ENCODE assay signal across 19 cellular contexts in the genomic region with DNA sequence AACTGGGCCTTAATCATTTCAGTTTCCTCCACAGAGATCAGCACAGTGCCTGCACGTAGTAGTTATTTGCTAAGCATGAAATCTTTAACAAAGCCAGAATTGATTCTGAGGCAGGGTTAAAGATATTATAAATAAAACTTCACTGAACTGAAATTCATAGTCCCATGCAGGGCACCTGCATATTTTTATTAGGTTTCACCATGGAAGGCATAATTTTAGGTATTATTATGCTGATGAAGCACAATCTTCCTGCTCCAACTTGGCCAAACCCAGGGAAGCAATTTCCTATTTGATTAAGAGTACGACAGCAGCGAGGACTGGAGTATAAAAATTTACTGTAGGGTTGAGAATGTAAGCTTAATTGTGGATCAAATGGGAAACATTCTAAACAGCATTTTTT.
A peak's percentile ranks its signal among the peaks of the same experiment; 100 is the strongest.
DNase-seq lines count a peak whose midpoint lies in the region; ATAC-seq, FAIRE-seq and TF ChIP-seq lines count a peak whose summit lies in the region.
"Had no signal": no experiment of that assay in that cellular context is flagged by ENCODE, and none has a peak within 500 bp of the region (broad histone marks: within the 10 kb centered on the region; RNA-seq: fewer than 3 reads in every experiment).

No MANE protein-coding gene starts in this region.

- peaks cover 9% of the 10 kb centered on the region for H3K4me1 Mint-ChIP-seq in GM23338
- H3K4me1 Mint-ChIP-seq: CD4-positive, alpha-beta memory T cell had no signal

- H3K23ac ChIP-seq in H1 (ENCODE audit: insufficient read length), result no peak overlapping the region

- no peaks in the 10 kb centered on the region for H3K23me2 ChIP-seq in H1 (ENCODE audit: low read depth, low read length)

- H3K27me3 ChIP-seq in GM23338 (ENCODE audit: insufficient read depth), result no peaks in the 10 kb centered on the region
- H3K27me3 ChIP-seq in H1 (replicated peaks in 1 of 4; ENCODE audit: control insufficient read depth in 3 of 4, extremely low read depth in 1 of 4, insufficient read depth in 3 of 4, low read length in 3 of 4), result no peaks in the 10 kb centered on the region
- H3K27me3 ChIP-seq in parathyroid adenoma (ENCODE audit: control insufficient read depth, insufficient read depth, low read length), result no peaks in the 10 kb centered on the region

- no peak for DNase-seq in A549 (ENCODE audit: low read depth in 1 of 2, low spot score in 1 of 2)
- DNase-seq in GM23338 (ENCODE audit: low spot score), result no peak
- DNase-seq in H1 (ENCODE audit: low read depth in 1 of 2, low spot score in 2 of 2), result no peak
- DNase-seq in GM10266 (ENCODE audit: extremely low spot score), result no peak
- no peak for DNase-seq in RWPE1 (ENCODE audit: low spot score)
- DNase-seq in NCI-H1436 treated with DMSO at 0.1 percent for 48 hours (lab: John Stamatoyannopoulos, UW), result no peak
- DNase-seq: 8988T; C1 segment of cervical spinal cord; Calu3; CD4-positive, alpha-beta memory T cell; COR-L47; DMS53; DMS79 treated with DMSO at 0.1 percent for 48 hours; GOT3; H7; HCEC 1CT had no signal

- FAIRE-seq in A549 (lab: Jason Lieb, UNC), result no peak
- FAIRE-seq in H1 (lab: Jason Lieb, UNC), result no peak
- FAIRE-seq: G401.6, GM12878 had no signal

- H2AFZ ChIP-seq in GM23338 (no peak overlapping the region), H1 (ENCODE audit: low read length) (no peak overlapping the region), parathyroid adenoma (peak overlapping the region; percentile 1)

- no peak for TF ChIP-seq POLR2A in A549 (IDR thresholded peaks at IDR 0.05; ENCODE audit: low read length)
- no peak for TF ChIP-seq POLR2A in H1 (IDR thresholded peaks at IDR 0.05; ENCODE audit: control extremely low read depth in 1 of 2, low read depth in 2 of 2, low read length in 2 of 2)

- no peak overlapping the region for H4K5ac ChIP-seq in H1 (ENCODE audit: insufficient read length, low read depth, low read length)

- H2BK12ac ChIP-seq in H1 (ENCODE audit: low read depth, low read length), result no peak overlapping the region

- H3K36me3 Mint-ChIP-seq in GM23338 (ENCODE audit: low read depth), result no peaks in the 10 kb centered on the region
- H3K36me3 Mint-ChIP-seq: CD4-positive, alpha-beta memory T cell had no signal

- no peak for TF ChIP-seq CTCF in A549 (IDR thresholded peaks at IDR 0.05)
- TF ChIP-seq CTCF in GM23338 (conservative IDR thresholded peaks at IDR 0.05; ENCODE audit: low read depth in 2 of 2), result no peak
- TF ChIP-seq CTCF in H1 (IDR thresholded peaks at IDR 0.05; ENCODE audit: control extremely low read depth in 1 of 3, insufficient read depth in 1 of 3, low read depth in 1 of 3, low read length in 3 of 3), result no peak
- no peak for TF ChIP-seq CTCF in parathyroid adenoma (IDR thresholded peaks at IDR 0.05)
- TF ChIP-seq CTCF in GM10266 (IDR thresholded peaks at IDR 0.05; ENCODE audit: control insufficient read depth, insufficient read depth, low read depth, missing control alignments), result no peak
- TF ChIP-seq CTCF in RWPE1 (conservative IDR thresholded peaks at IDR 0.05; ENCODE audit: low read depth), result no peak

- H3K79me2 ChIP-seq in GM23338 (replicated peaks; ENCODE audit: insufficient read depth) (no peaks in the 10 kb centered on the region), H1 (ENCODE audit: control insufficient read depth in 1 of 2, insufficient read depth in 2 of 2, low read length in 2 of 2) (no peaks in the 10 kb centered on the region), parathyroid adenoma (no peaks in the 10 kb centered on the region)

- no peak overlapping the region for H2BK20ac ChIP-seq in H1 (ENCODE audit: low read length)

- H3K9me3 Mint-ChIP-seq in GM23338, result no peaks in the 10 kb centered on the region
- H3K9me3 Mint-ChIP-seq: CD4-positive, alpha-beta memory T cell had no signal

- TF ChIP-seq RAD21 in A549 (conservative IDR thresholded peaks at IDR 0.05 in 1 of 2, IDR thresholded peaks at IDR 0.05 in 1 of 2) (no peak), H1 (IDR thresholded peaks at IDR 0.05 in 1 of 2, conservative IDR thresholded peaks at IDR 0.05 in 1 of 2; ENCODE audit: low read depth in 2 of 2, low read length in 2 of 2) (no peak)

- no peak overlapping the region for H2BK15ac ChIP-seq in H1 (ENCODE audit: low read length)

- H3K4me2 ChIP-seq in A549, result no peak overlapping the region
- peak overlapping the region; percentile 5; the same call in 1 of the 2 replicates for H3K4me2 ChIP-seq in GM23338
- H3K4me2 ChIP-seq in H1 (ENCODE audit: insufficient read depth in 1 of 2, low read depth in 2 of 2, low read length in 2 of 2), result no peak overlapping the region
- H3K4me2 ChIP-seq in parathyroid adenoma (ENCODE audit: low read length), result no peak overlapping the region

- H3K4me3 Mint-ChIP-seq in GM23338, result no peak overlapping the region
- H3K4me3 Mint-ChIP-seq: CD4-positive, alpha-beta memory T cell had no signal

- POLR2A ChIA-PET in A549 (lab: Yijun Ruan, JAX), result no interaction called here
- POLR2A ChIA-PET in H1 (lab: Charles Lee; ENCODE audit: partially characterized antibody), result no interaction called here
- POLR2A ChIA-PET in RWPE1 (lab: Yijun Ruan, JAX; ENCODE audit: low non-redundant PET), result no interaction called here

- H3K4me3 ChIP-seq in A549, result no peak overlapping the region
- no peak overlapping the region for H3K4me3 ChIP-seq in GM23338
- H3K4me3 ChIP-seq in H1 (ENCODE audit: extremely low read depth in 1 of 4, insufficient read depth in 2 of 4, low read depth in 3 of 4, low read length in 4 of 4), result no peak overlapping the region
- no peak overlapping the region for H3K4me3 ChIP-seq in parathyroid adenoma (ENCODE audit: low read depth, low read length)
- H3K4me3 ChIP-seq: GM12878 had no signal

- no peak for TF ChIP-seq EP300 in A549 (IDR thresholded peaks at IDR 0.05)
- no peak for TF ChIP-seq EP300 in H1 (IDR thresholded peaks at IDR 0.05; ENCODE audit: borderline replicate concordance in 1 of 2, low read depth in 2 of 2, low read length in 2 of 2)

- H3K9ac ChIP-seq in H1 (replicated peaks in 1 of 4; ENCODE audit: extremely low read depth in 1 of 4, low read depth in 3 of 4, low read length in 3 of 4) (no peak overlapping the region), parathyroid adenoma (no peak overlapping the region)

- ATAC-seq in A549 (no peak), GM23338 (no peak)
- ATAC-seq: GM12878 had no signal

- H3K27me3 Mint-ChIP-seq in GM23338 (ENCODE audit: insufficient read depth, low read depth, poor library complexity), result no peaks in the 10 kb centered on the region
- H3K27me3 Mint-ChIP-seq: CD4-positive, alpha-beta memory T cell had no signal

- no peak overlapping the region for H2BK120ac ChIP-seq in H1 (replicated peaks; ENCODE audit: low read depth, low read length)

- H3K18ac ChIP-seq in H1 (ENCODE audit: extremely low read depth, low read length), result no peak overlapping the region

- H4K91ac ChIP-seq in H1 (replicated peaks; ENCODE audit: insufficient read length, low read length), result no peak overlapping the region

- 25% methylated on average over 3 of the region's 3 CpGs for WGBS in A549 (ENCODE audit: missing lambda C conversion rate)
- WGBS in H1 (ENCODE audit: extremely low coverage in 1 of 2, insufficient coverage in 1 of 2, insufficient read length in 1 of 2, insufficient replicate concordance in 2 of 2, low coverage in 1 of 2, low lambda C conversion rate in 2 of 2, missing lambda C conversion rate in 1 of 2), 2 experiments, result 77% methylated on average over 3 of the region's 3 CpGs; no CpG with 5 or more reads in 1 of the 2 experiments

- no peak overlapping the region for H3K14ac ChIP-seq in H1 (ENCODE audit: insufficient read length)

- H3K9me2 ChIP-seq in GM23338 (ENCODE audit: insufficient read depth), result no peaks in the 10 kb centered on the region

- H2BK5ac ChIP-seq in H1 (ENCODE audit: low read depth, low read length), result no peak overlapping the region

- no peak overlapping the region for H3K56ac ChIP-seq in H1 (replicated peaks; ENCODE audit: insufficient read length, low read depth, low read length)

- H3K27ac ChIP-seq in A549 (no peak overlapping the region), GM23338 (ENCODE audit: low read depth) (no peak overlapping the region), H1 (ENCODE audit: low read depth, low read length) (no peak overlapping the region), parathyroid adenoma (no peak overlapping the region), RWPE1 (no peak overlapping the region)

- CTCF ChIA-PET in A549 (lab: Yijun Ruan, JAX) (no interaction called here), H1 (lab: Charles Lee; ENCODE audit: partially characterized antibody) (no interaction called here), RWPE1 (lab: Yijun Ruan, JAX) (interaction anchor here (0.7 kb wide), 1 partner anchor 584 kb away, joined by 3 read pairs; no protein-coding TSS in a partner anchor)

- H3K4ac ChIP-seq in H1 (replicated peaks; ENCODE audit: insufficient read length, low read depth, low read length), result no peak overlapping the region

- no peak overlapping the region for H2AK5ac ChIP-seq in H1 (ENCODE audit: low read depth, low read length)

- H3K36me3 ChIP-seq in GM23338 (ENCODE audit: insufficient read depth), result no peaks in the 10 kb centered on the region
- H3K36me3 ChIP-seq in H1 (ENCODE audit: control insufficient read depth in 2 of 4, insufficient read depth in 4 of 4, low read length in 3 of 4), result no peaks in the 10 kb centered on the region
- no peaks in the 10 kb centered on the region for H3K36me3 ChIP-seq in parathyroid adenoma (ENCODE audit: control insufficient read depth, insufficient read depth, low read length)

- H3F3A ChIP-seq in GM23338 (replicated peaks; ENCODE audit: low read depth), result no peaks in the 10 kb centered on the region

- H3K27ac Mint-ChIP-seq in GM23338, result peak overlapping the region; percentile 32; the same call in 1 of the 2 replicates
- H3K27ac Mint-ChIP-seq: CD4-positive, alpha-beta memory T cell had no signal

- H4K8ac ChIP-seq in H1 (ENCODE audit: extremely low read depth, insufficient read depth, low read length), result no peak overlapping the region

- H4K20me1 ChIP-seq in GM23338 (replicated peaks; ENCODE audit: insufficient read depth) (no peaks in the 10 kb centered on the region), H1 (replicated peaks in 1 of 2; ENCODE audit: control insufficient read depth in 1 of 2, insufficient read depth in 2 of 2, low read length in 2 of 2) (no peaks in the 10 kb centered on the region)

- no peaks in the 10 kb centered on the region for H3K79me1 ChIP-seq in H1 (ENCODE audit: low read depth, low read length)

- H3K4me1 ChIP-seq in A549, result no peaks in the 10 kb centered on the region
- H3K4me1 ChIP-seq in GM23338 (ENCODE audit: insufficient read depth), result peaks cover 8% of the 10 kb centered on the region; the same call in 1 of the 2 replicates
- peaks cover 0 to 5% (median 0%) of the 10 kb centered on the region in 4 experiments; a peak in 1 of 7 replicates for H3K4me1 ChIP-seq in H1 (replicated peaks in 1 of 4; ENCODE audit: control insufficient read depth in 3 of 4, insufficient read depth in 4 of 4, low read length in 3 of 4)
- H3K4me1 ChIP-seq in parathyroid adenoma, result no peaks in the 10 kb centered on the region

- H3K9me3 ChIP-seq in A549, result no peaks in the 10 kb centered on the region
- no peaks in the 10 kb centered on the region for H3K9me3 ChIP-seq in H1 (ENCODE audit: insufficient read depth in 2 of 2, low read depth in 1 of 2, low read length in 1 of 2)
- no peaks in the 10 kb centered on the region for H3K9me3 ChIP-seq in parathyroid adenoma (ENCODE audit: control insufficient read depth, low read length)

TF ChIP-seq in GM23338, 12 proteins besides CTCF, POLR2A, EP300 and RAD21 (continues in another document):
- TF ChIP-seq ZNF331 (CRISPR knock-in tag; IDR thresholded peaks at IDR 0.05; ENCODE audit: low read depth), result no peak

Comparison
In these comparisons a context has a peak if more than half of its experiments do, and no peak if none do; other contexts are left out.
1. Of the 18 proteins assayed by ChIP-seq in both H1 and A549: peak only in H1: none; only in A549: none; in both: MAFK; in neither: 17.